Comparison of ENCODE assay signal across 10 cellular contexts in genomic region chr11:64224151-64224890, GRCh38. TPM values are rescaled to one million over a fixed set of nuclear protein-coding genes. Genes with fewer than 3 reads are reported as not detected.
DNase-seq lines count a peak whose midpoint lies in the region; ATAC-seq and TF ChIP-seq lines count a peak whose summit lies in the region.
"Had no signal": no experiment of that assay in that cellular context is flagged by ENCODE, and none has a peak within 500 bp of the region (broad histone marks: within the 10 kb centered on the region; RNA-seq: fewer than 3 reads in every experiment).

No MANE protein-coding gene starts in this region.

- 0 out of 2 replicates have a peak, but pooled peaks cover 5% of the 10 kb centered on the region for H3K36me3 ChIP-seq in Karpas-422 (ENCODE audit: insufficient read depth, low read length)

- no peaks in the 10 kb centered on the region for H3K9me3 ChIP-seq in Karpas-422 (ENCODE audit: low read length)

- H3K9me3 Mint-ChIP-seq in brain: no peaks in the 10 kb centered on the region
- H3K9me3 Mint-ChIP-seq in osteocyte (ENCODE audit: unreplicated experiment): no peaks in the 10 kb centered on the region

- H3K79me2 ChIP-seq in Karpas-422 (ENCODE audit: low read length): peaks cover 16% of the 10 kb centered on the region

- H3K4me3 ChIP-seq in Karpas-422 (ENCODE audit: low read length): peak overlapping the region; percentile 99

- TF ChIP-seq CTCF in brain (conservative IDR thresholded peaks at IDR 0.05) (no peak), osteocyte (IDR thresholded peaks at IDR 0.05) (no peak)

- H3K9me2 ChIP-seq in Karpas-422 (replicated peaks; ENCODE audit: insufficient read depth, low read length): no peaks in the 10 kb centered on the region

- H3K9ac ChIP-seq in Karpas-422 (ENCODE audit: low read length): peak overlapping the region; percentile 100

- intact Hi-C loops in posterior cingulate gyrus (cut with DNase I): no loop called here

- peaks cover 35% of the 10 kb centered on the region for H3K4me1 Mint-ChIP-seq in brain
- H3K4me1 Mint-ChIP-seq in osteocyte (ENCODE audit: unreplicated experiment): peaks cover 23% of the 10 kb centered on the region

- H3K27ac ChIP-seq in Karpas-422 (ENCODE audit: low read length): peak overlapping the region; percentile 87

- DNase-seq in Daoy (ENCODE audit: low read depth): peak; percentile 76
- DNase-seq in Karpas-422: no peak
- DNase-seq in osteocyte (ENCODE audit: extremely low spot score, unreplicated experiment): no peak
- no peak for DNase-seq in posterior cingulate gyrus
- DNase-seq in central memory CD4-positive, alpha-beta T cell: no peak
- DNase-seq: GOT3; NK-92 treated with Interleukin-12 subunit alpha and Interleukin-12 subunit beta, amount 100 ng/mL, for 24 hours had no signal

- H3K27me3 Mint-ChIP-seq in brain (peaks cover 2% of the 10 kb centered on the region), osteocyte (ENCODE audit: unreplicated experiment) (no peaks in the 10 kb centered on the region)

- no peaks in the 10 kb centered on the region for H4K20me1 ChIP-seq in Karpas-422 (ENCODE audit: insufficient read depth, low read depth, low read length)

- H3K4me3 Mint-ChIP-seq in brain (peak overlapping the region; percentile 89 to 92 (median 90)), osteocyte (ENCODE audit: unreplicated experiment) (peak overlapping the region; percentile 81)

- no peaks in the 10 kb centered on the region for H3K27me3 ChIP-seq in Karpas-422 (ENCODE audit: low read length)

- ATAC-seq in GM18498 (IDR thresholded peaks at IDR 0.05; ENCODE audit: unreplicated experiment) (no peak), GM21528 (IDR thresholded peaks at IDR 0.05; ENCODE audit: low FRiP score, unreplicated experiment) (no peak)

- H3K4me1 ChIP-seq in Karpas-422 (ENCODE audit: low read length): peaks cover 42% of the 10 kb centered on the region

- no peak overlapping the region for H2AFZ ChIP-seq in Karpas-422 (ENCODE audit: low read length)

- no peaks in the 10 kb centered on the region for H3K36me3 Mint-ChIP-seq in brain
- H3K36me3 Mint-ChIP-seq in osteocyte (ENCODE audit: unreplicated experiment): no peaks in the 10 kb centered on the region

- H3K27ac Mint-ChIP-seq in brain: peak overlapping the region in 2 of 5 experiments; percentile 47 to 93
- no peak overlapping the region for H3K27ac Mint-ChIP-seq in osteocyte (ENCODE audit: unreplicated experiment)

- H3K4me2 ChIP-seq in Karpas-422 (ENCODE audit: low read depth, low read length, poor library complexity, severe bottlenecking): peak overlapping the region; percentile 100

RNA-seq across cellular contexts. Expression of gene TRPT1, which starts 1.7 kb away (rescaled TPM):
- total RNA-seq in Daoy (2014; rRNA removed; shearing (Covaris generic)): 19.8 and 19.9 TPM in 2 replicates
- total RNA-seq in Karpas-422 (2014; rRNA removed; shearing (Covaris generic); ENCODE audit: low replicate concordance): 72.5 and 90.4 TPM in 2 replicates
- polyA plus RNA-seq in brain (ENCODE audit: insufficient read depth, low read depth, low replicate concordance): 89.7 TPM
- total RNA-seq in osteocyte: 39.2 and 39.7 TPM in 2 replicates

RNA-seq across cellular contexts. Expression of gene NUDT22, which starts 1.8 kb away (rescaled TPM):
- 43.1 and 51.3 TPM in 2 replicates for total RNA-seq in Daoy (2014; rRNA removed; shearing (Covaris generic))
- total RNA-seq in Karpas-422 (2014; rRNA removed; shearing (Covaris generic); ENCODE audit: low replicate concordance): 70.0 and 114 TPM in 2 replicates
- polyA plus RNA-seq in brain (ENCODE audit: insufficient read depth, low read depth, low replicate concordance): 53.5 TPM
- total RNA-seq in osteocyte: 43.7 and 46.8 TPM in 2 replicates

RNA-seq across cellular contexts. Expression of gene DNAJC4, which starts 6.0 kb away (rescaled TPM):
- 1.7 and 2.7 TPM in 2 replicates for total RNA-seq in Daoy (2014; rRNA removed; shearing (Covaris generic))
- 32.0 and 51.0 TPM in 2 replicates for total RNA-seq in Karpas-422 (2014; rRNA removed; shearing (Covaris generic); ENCODE audit: low replicate concordance)
- 204 TPM for polyA plus RNA-seq in brain (ENCODE audit: insufficient read depth, low read depth, low replicate concordance)
- total RNA-seq in osteocyte: 46.5 and 49.9 TPM in 2 replicates

RNA-seq across cellular contexts. Expression of gene VEGFB, which starts 10.1 kb away (rescaled TPM):
- 6.7 and 8.9 TPM in 2 replicates for total RNA-seq in Daoy (2014; rRNA removed; shearing (Covaris generic))
- total RNA-seq in Karpas-422 (2014; rRNA removed; shearing (Covaris generic); ENCODE audit: low replicate concordance): 43.4 and 67.9 TPM in 2 replicates
- polyA plus RNA-seq in brain (ENCODE audit: insufficient read depth, low read depth, low replicate concordance): 232 TPM
- total RNA-seq in osteocyte: 205 and 217 TPM in 2 replicates

RNA-seq across cellular contexts. Expression of gene FKBP2, which starts 16.6 kb away (rescaled TPM):
- total RNA-seq in Daoy (2014; rRNA removed; shearing (Covaris generic)): 18.8 and 102 TPM in 2 replicates
- total RNA-seq in Karpas-422 (2014; rRNA removed; shearing (Covaris generic); ENCODE audit: low replicate concordance): 27.8 and 73.4 TPM in 2 replicates
- 247 TPM for polyA plus RNA-seq in brain (ENCODE audit: insufficient read depth, low read depth, low replicate concordance)
- 52.9 and 54.7 TPM in 2 replicates for total RNA-seq in osteocyte
